13 cellular contexts compared by ENCODE assay signal in the genomic region with DNA sequence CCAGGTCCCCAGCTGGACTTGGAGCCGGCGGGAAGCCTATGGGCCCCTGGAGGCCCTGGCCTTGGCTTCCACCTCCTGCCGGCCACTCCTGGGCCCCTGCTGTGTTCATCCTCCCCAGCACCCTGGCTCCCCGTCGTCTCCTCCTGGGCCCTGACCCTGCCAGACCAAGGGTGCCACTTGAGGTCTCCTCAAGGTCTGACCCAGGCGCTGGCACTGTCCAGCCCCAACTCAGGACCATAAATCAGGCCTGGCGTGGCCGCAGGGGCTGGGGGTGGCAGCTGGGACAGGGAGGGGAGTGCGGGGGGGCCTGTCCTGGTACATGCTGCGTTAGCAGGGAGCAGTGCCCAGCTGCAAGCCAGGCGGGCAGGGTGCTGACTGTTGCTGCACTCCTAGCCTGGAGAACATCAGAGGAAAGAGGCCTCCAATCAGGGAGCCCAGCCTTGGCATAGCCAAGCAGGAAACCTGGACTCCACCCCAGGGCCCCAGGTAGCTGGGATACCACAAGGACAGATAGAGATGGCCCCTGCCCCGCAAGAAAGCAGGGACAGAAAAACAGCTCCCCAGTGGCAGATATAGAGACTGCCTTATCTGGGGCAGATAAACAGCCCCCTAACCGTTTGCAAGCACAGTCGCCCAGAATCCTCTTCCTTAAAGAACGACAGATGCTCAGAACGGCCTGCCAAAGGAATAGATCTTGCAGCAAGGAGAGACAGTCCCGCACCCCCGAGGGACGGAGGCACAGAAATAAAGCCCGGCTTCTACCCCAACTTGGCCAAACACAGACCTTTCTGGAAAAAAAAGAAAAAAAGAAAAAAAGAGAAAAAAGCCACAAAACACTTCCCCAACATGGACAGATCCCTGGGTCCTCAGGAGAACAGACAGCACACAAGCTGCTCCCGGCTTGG. TPM values are rescaled to one million over a fixed set of nuclear protein-coding genes. Genes with fewer than 3 reads are reported as not detected.
DNase-seq lines count a peak whose midpoint lies in the region; ATAC-seq, FAIRE-seq and TF ChIP-seq lines count a peak whose summit lies in the region.
"Had no signal": no experiment of that assay in that cellular context is flagged by ENCODE, and none has a peak within 500 bp of the region (broad histone marks: within the 10 kb centered on the region; RNA-seq: fewer than 3 reads in every experiment).

No MANE protein-coding gene starts in this region.

- ATAC-seq in HepG2, result peak; percentile 26
- no peak for ATAC-seq in right lobe of liver
- no peak for ATAC-seq in gastroesophageal sphincter
- ATAC-seq in pancreas, result peak; percentile 14 to 42 (median 28)
- ATAC-seq: activated CD8-positive, alpha-beta memory T cell treated with anti-CD3 and anti-CD28 coated beads, Interleukin-2, amount 10 ng/mL, durations not matched to agents 7 days and 5 days had no signal

- H3K4me1 ChIP-seq in HepG2 (ENCODE audit: insufficient read depth, low read length), result peaks cover 64% of the 10 kb centered on the region
- no peaks in the 10 kb centered on the region for H3K4me1 ChIP-seq in right lobe of liver
- H3K4me1 ChIP-seq in gastroesophageal sphincter, result peaks cover 0 to 44% (median 0%) of the 10 kb centered on the region in 3 donors
- peaks cover 0 to 7% (median 3%) of the 10 kb centered on the region in 3 donors for H3K4me1 ChIP-seq in pancreas
- no peaks in the 10 kb centered on the region for H3K4me1 ChIP-seq in vagina
- peaks cover 19% of the 10 kb centered on the region for H3K4me1 ChIP-seq in OCI-LY7 (ENCODE audit: insufficient read depth, low read length, poor library complexity, severe bottlenecking)

- CTCF ChIA-PET in HepG2 (lab: Yijun Ruan, JAX; ENCODE audit: low intra/inter-chr PET ratio, low total read pairs) (no interaction called here), OCI-LY7 (lab: Charles Lee; ENCODE audit: unreplicated experiment) (interaction anchor here (0.9 to 1.1 kb wide), 2 partner anchors 37 to 984 kb away, joined by 3 to 4 read pairs; no protein-coding TSS in a partner anchor)

- DNase-seq in HepG2 (ENCODE audit: low spot score) (no peak), right lobe of liver (no peak), pancreas (peak in 2 of 6 donors; percentile 55 to 78), vagina (ENCODE audit: extremely low spot score in 2 of 2) (no peak), AG08396 (ENCODE audit: low spot score) (no peak), OCI-LY7 (ENCODE audit: low spot score) (no peak), NCI-H82 treated with DMSO at 0.1 percent for 48 hours (lab: John Stamatoyannopoulos, UW; ENCODE audit: unreplicated experiment) (no peak)
- DNase-seq: activated CD8-positive, alpha-beta memory T cell treated with anti-CD3 and anti-CD28 coated beads, Interleukin-2, amount 10 ng/mL, durations not matched to agents 7 days and 5 days; Calu3; NCI-H748 treated with DMSO at 0.1 percent for 48 hours had no signal

- H3K4me2 ChIP-seq in HepG2 (ENCODE audit: low read depth, low read length), result peak overlapping the region; percentile 42
- no peak overlapping the region for H3K4me2 ChIP-seq in OCI-LY7 (ENCODE audit: low read length)

- H3K27me3 ChIP-seq in HepG2 (ENCODE audit: control insufficient read depth in 1 of 2, insufficient read depth in 2 of 2, low read length in 2 of 2) (no peaks in the 10 kb centered on the region), right lobe of liver (no peaks in the 10 kb centered on the region), gastroesophageal sphincter (no peaks in the 10 kb centered on the region), pancreas (no peaks in the 10 kb centered on the region), vagina (no peaks in the 10 kb centered on the region)

- TF ChIP-seq EP300 in HepG2 (IDR thresholded peaks at IDR 0.05; ENCODE audit: low read depth in 2 of 2, low read length in 2 of 2) (no peak), HepG2 (CRISPR knock-in tag; IDR thresholded peaks at IDR 0.05; ENCODE audit: borderline replicate concordance) (no peak), gastroesophageal sphincter (IDR thresholded peaks at IDR 0.05) (no peak)

- in situ Hi-C loops in HepG2 (cut with HindIII; ENCODE audit: extremely low pct_ligation_motif_present, low pct_unique_long_range_greater_than_20kb), result no loop called here

- intact Hi-C loops in HepG2 (cut with micrococcal nuclease; ENCODE audit: unreplicated experiment) (no loop called here), right lobe of liver (cut with DNase I) (no loop called here), pancreas (cut with DNase I) (no loop called here), vagina (cut with DNase I) (no loop called here), OCI-LY7 (cut with micrococcal nuclease; ENCODE audit: unreplicated experiment) (no loop called here)

- H4K20me1 ChIP-seq in HepG2 (ENCODE audit: insufficient read depth, low read length), result no peaks in the 10 kb centered on the region
- no peaks in the 10 kb centered on the region for H4K20me1 ChIP-seq in OCI-LY7 (ENCODE audit: insufficient read depth, low read length)

- WGBS in HepG2 (ENCODE audit: low lambda C conversion rate), result 73% methylated on average over 11 of the region's 21 CpGs
- 66% methylated on average over 7 of the region's 21 CpGs for WGBS in right lobe of liver (ENCODE audit: insufficient coverage, low coverage, low lambda C conversion rate, missing lambda C conversion rate)
- WGBS in gastroesophageal sphincter (ENCODE audit: low coverage in 1 of 2), 2 donors, result 59% methylated on average over 5 of the region's 21 CpGs; no CpG with 5 or more reads in 1 of the 2 donors
- 65 to 67% methylated on average over 21 of the region's 21 CpGs for WGBS in pancreas, 2 donors

- no peak overlapping the region for H2AFZ ChIP-seq in HepG2 (ENCODE audit: low read length)
- H2AFZ ChIP-seq in OCI-LY7 (ENCODE audit: low read length), result no peak overlapping the region

- no peak for TF ChIP-seq RAD21 in HepG2 (CRISPR knock-in tag; IDR thresholded peaks at IDR 0.05)

- H3K79me2 ChIP-seq in HepG2 (ENCODE audit: insufficient read depth, low read length) (no peaks in the 10 kb centered on the region), OCI-LY7 (ENCODE audit: insufficient read depth, low read depth, low read length) (no peaks in the 10 kb centered on the region)

- peak overlapping the region; percentile 81 for H3K27ac ChIP-seq in HepG2 (ENCODE audit: extremely low read length, insufficient read depth, low read length)
- no peak overlapping the region for H3K27ac ChIP-seq in right lobe of liver
- H3K27ac ChIP-seq in gastroesophageal sphincter, result peak overlapping the region in 3 of 4 donors; percentile 66 to 98 (median 70)
- peak overlapping the region in 3 of 4 donors; percentile 2 to 28 (median 16) for H3K27ac ChIP-seq in pancreas
- peak overlapping the region; percentile 49 for H3K27ac ChIP-seq in vagina
- H3K27ac ChIP-seq in OCI-LY7 (ENCODE audit: low read depth, low read length, poor library complexity, severe bottlenecking), result no peak overlapping the region

- BruUV-seq in HepG2 (replicated peaks; lab: Mats Ljungman, UMichigan) (no TSS peak), OCI-LY7 (replicated peaks; lab: Mats Ljungman, UMichigan) (no TSS peak)

- H3K36me3 ChIP-seq in HepG2 (replicated peaks in 1 of 2; ENCODE audit: control insufficient read depth in 1 of 2, insufficient read depth in 2 of 2, low read length in 2 of 2), result 0 out of 5 replicates have a peak, but pooled peaks cover 0 to 9% of the 10 kb centered on the region in 2 experiments
- H3K36me3 ChIP-seq in right lobe of liver, result no peaks in the 10 kb centered on the region
- peaks cover 0 to 17% of the 10 kb centered on the region in 2 donors for H3K36me3 ChIP-seq in gastroesophageal sphincter
- H3K36me3 ChIP-seq in pancreas, result peaks cover 0 to 9% (median 0%) of the 10 kb centered on the region in 3 donors
- peaks cover 0 to 6% of the 10 kb centered on the region in 2 donors for H3K36me3 ChIP-seq in vagina
- H3K36me3 ChIP-seq in OCI-LY7 (ENCODE audit: insufficient read depth, low read length), result peaks cover 7% of the 10 kb centered on the region; the same call in 1 of the 2 replicates

- no peak for TF ChIP-seq POLR2A in HepG2 (IDR thresholded peaks at IDR 0.05; ENCODE audit: insufficient read depth in 1 of 2, low read depth in 2 of 2, low read length in 2 of 2)
- no peak for TF ChIP-seq POLR2A in right lobe of liver (IDR thresholded peaks at IDR 0.05)
- no peak for TF ChIP-seq POLR2A in gastroesophageal sphincter (IDR thresholded peaks at IDR 0.05)
- no peak for TF ChIP-seq POLR2A in vagina (IDR thresholded peaks at IDR 0.05)

- POLR2A ChIA-PET in HepG2 (lab: Yijun Ruan, JAX), result interaction anchor here (1.0 to 5.3 kb wide), 2 partner anchors 12 to 38 kb away, joined by 3 to 58 read pairs; partner anchors contain the start of gene NR4A1
- POLR2A ChIA-PET in OCI-LY7 (lab: Charles Lee), result interaction anchor here (0.6 kb wide), 1 partner anchor 1873 kb away, joined by 8 read pairs; no protein-coding TSS in a partner anchor

- H3K9me2 ChIP-seq in OCI-LY7 (ENCODE audit: insufficient read depth, low read length), result no peaks in the 10 kb centered on the region

- H3K9me3 ChIP-seq in HepG2 (ENCODE audit: low read length) (no peaks in the 10 kb centered on the region), right lobe of liver (no peaks in the 10 kb centered on the region), gastroesophageal sphincter (no peaks in the 10 kb centered on the region), pancreas (no peaks in the 10 kb centered on the region), vagina (no peaks in the 10 kb centered on the region), OCI-LY7 (ENCODE audit: low read length) (no peaks in the 10 kb centered on the region)

- TF ChIP-seq CTCF in HepG2 (CRISPR knock-in tag; IDR thresholded peaks at IDR 0.05), result peak; percentile 15; the same call in 1 of the 2 replicates
- no peak for TF ChIP-seq CTCF in right lobe of liver (IDR thresholded peaks at IDR 0.05)
- no peak for TF ChIP-seq CTCF in gastroesophageal sphincter (IDR thresholded peaks at IDR 0.05)
- no peak for TF ChIP-seq CTCF in pancreas (IDR thresholded peaks at IDR 0.05)
- TF ChIP-seq CTCF in vagina (IDR thresholded peaks at IDR 0.05), result no peak
- no peak for TF ChIP-seq CTCF in OCI-LY7 (conservative IDR thresholded peaks at IDR 0.05; ENCODE audit: low read length)

- H3K4me3 ChIP-seq in HepG2 (replicated peaks in 1 of 3; ENCODE audit: insufficient read depth in 1 of 3, low read depth in 2 of 3, low read length in 3 of 3), result peak overlapping the region in 1 of 3 experiments; percentile 38; a peak in 1 of 6 replicates
- H3K4me3 ChIP-seq in right lobe of liver, result no peak overlapping the region
- no peak overlapping the region for H3K4me3 ChIP-seq in gastroesophageal sphincter
- no peak overlapping the region for H3K4me3 ChIP-seq in pancreas
- H3K4me3 ChIP-seq in vagina, result no peak overlapping the region
- H3K4me3 ChIP-seq in OCI-LY7 (ENCODE audit: low read depth, low read length, poor library complexity, severe bottlenecking), result no peak overlapping the region

- peak overlapping the region; percentile 67 for H3K9ac ChIP-seq in HepG2 (ENCODE audit: insufficient read depth, low read depth, low read length)

- FAIRE-seq in HepG2 (lab: Jason Lieb, UNC) (no peak), pancreas (lab: Jason Lieb, UNC) (no peak)
- FAIRE-seq: colon had no signal

RNA-seq across cellular contexts. Expression of gene ATG101, which starts 6.4 kb away (rescaled TPM):
- total RNA-seq in HepG2 (2016; rRNA removed; fragmentation: Illumina TruSeq; extraction: Trizol) (66.7 and 67.7 TPM in 2 replicates), right lobe of liver (10 to 100 TPM; 17.4 to 29.7 (median 21.0) TPM), gastroesophageal sphincter (10 to 100 TPM; 36.7 to 60.2 (median 52.6) TPM), pancreas (10 to 100 TPM; 13.6 to 20.4 (median 18.7) TPM), vagina (27.7 TPM), OCI-LY7 (2022) (30.7 and 38.0 TPM in 2 replicates)
- 24.9 and 31.4 TPM in 2 replicates for total RNA-seq in HepG2 (2016; cell fraction: cytosol; rRNA removed; fragmentation: Illumina TruSeq; extraction: Trizol; ENCODE audit: low read depth)
- 67.1 and 68.7 TPM in 2 replicates for total RNA-seq in HepG2 (2016; cell fraction: insoluble cytoplasmic fraction; rRNA removed; fragmentation: Illumina TruSeq; extraction: Trizol)
- total RNA-seq in HepG2 (2016; cell fraction: membrane; rRNA removed; fragmentation: Illumina TruSeq; extraction: Trizol), result 38.8 and 52.9 TPM in 2 replicates
- 31.7 and 32.7 TPM in 2 replicates for total RNA-seq in HepG2 (2016; cell fraction: nucleus; rRNA removed; fragmentation: Illumina TruSeq; extraction: Trizol)
- polyA plus RNA-seq in HepG2 (2011; rRNA removed) (58.2 and 60.2 TPM in 2 replicates), pancreas (10 to 100 TPM; 23.0 to 31.7 TPM)
- polyA plus RNA-seq in HepG2 (2011; cell fraction: cytosol; rRNA removed), result 84.5 and 95.4 TPM in 2 replicates
- 55.3 and 57.9 TPM in 2 replicates for polyA plus RNA-seq in HepG2 (2011; cell fraction: nucleus; rRNA removed)
- polyA plus RNA-seq in HepG2 (2012), result 27.2 and 33.1 TPM in 2 replicates
- 16.9 and 28.4 TPM in 2 replicates for polyA plus RNA-seq in HepG2 (2016; cell fraction: cytosol; fragmentation: Illumina TruSeq; extraction: Trizol; ENCODE audit: low read depth)
- polyA plus RNA-seq in HepG2 (2016; cell fraction: insoluble cytoplasmic fraction; fragmentation: Illumina TruSeq; extraction: Trizol; ENCODE audit: low read depth), result 57.3 and 61.7 TPM in 2 replicates
- polyA plus RNA-seq in HepG2 (2016; cell fraction: membrane; fragmentation: Illumina TruSeq; extraction: Trizol; ENCODE audit: low read depth), result 24.0 and 35.4 TPM in 2 replicates
- polyA plus RNA-seq in HepG2 (2016; cell fraction: nucleus; fragmentation: Illumina TruSeq; extraction: Trizol; ENCODE audit: insufficient read depth, low read depth), result 51.5 and 54.0 TPM in 2 replicates
- 106 and 147 TPM in 2 replicates for polyA minus RNA-seq in HepG2 (2011; rRNA and poly(A)+ RNA removed; ENCODE audit: low replicate concordance)
- polyA minus RNA-seq in HepG2 (2011; cell fraction: cytosol; rRNA and poly(A)+ RNA removed), result 15.6 and 16.2 TPM in 2 replicates
- 12.8 and 16.7 TPM in 2 replicates for polyA minus RNA-seq in HepG2 (2011; cell fraction: nucleus; rRNA and poly(A)+ RNA removed)
- total RNA-seq in OCI-LY7 (2014; rRNA removed; shearing (Covaris generic)), result 53.9 and 65.5 TPM in 2 replicates

RNA-seq across cellular contexts. Expression of gene NR4A1, which starts 12.1 kb away (rescaled TPM):
- total RNA-seq in HepG2 (2016; rRNA removed; fragmentation: Illumina TruSeq; extraction: Trizol) (4.6 and 5.7 TPM in 2 replicates), right lobe of liver (1 to 10 TPM; 5.0 to 8.8 (median 7.7) TPM), gastroesophageal sphincter (10 to 100 TPM; 29.9 to 67.2 (median 35.2) TPM), pancreas (10 to 100 TPM; 11.7 to 55.2 (median 22.0) TPM), vagina (465 TPM), OCI-LY7 (2022) (28.1 and 29.0 TPM in 2 replicates)
- total RNA-seq in HepG2 (2016; cell fraction: cytosol; rRNA removed; fragmentation: Illumina TruSeq; extraction: Trizol; ENCODE audit: low read depth), result 8.4 and 9.3 TPM in 2 replicates
- 3.8 and 7.6 TPM in 2 replicates for total RNA-seq in HepG2 (2016; cell fraction: insoluble cytoplasmic fraction; rRNA removed; fragmentation: Illumina TruSeq; extraction: Trizol)
- 5.8 and 6.3 TPM in 2 replicates for total RNA-seq in HepG2 (2016; cell fraction: membrane; rRNA removed; fragmentation: Illumina TruSeq; extraction: Trizol)
- 8.9 and 10.0 TPM in 2 replicates for total RNA-seq in HepG2 (2016; cell fraction: nucleus; rRNA removed; fragmentation: Illumina TruSeq; extraction: Trizol)
- polyA plus RNA-seq in HepG2 (2011; rRNA removed) (15.2 and 16.5 TPM in 2 replicates), pancreas (10 to 100 TPM; 76.4 to 85.4 TPM)
- 7.6 and 13.1 TPM in 2 replicates for polyA plus RNA-seq in HepG2 (2011; cell fraction: cytosol; rRNA removed)
- 26.2 and 46.7 TPM in 2 replicates for polyA plus RNA-seq in HepG2 (2011; cell fraction: nucleus; rRNA removed)
- polyA plus RNA-seq in HepG2 (2012), result 6.4 and 16.5 TPM in 2 replicates
- polyA plus RNA-seq in HepG2 (2016; cell fraction: cytosol; fragmentation: Illumina TruSeq; extraction: Trizol; ENCODE audit: low read depth), result 1.6 and 1.7 TPM in 2 replicates
- polyA plus RNA-seq in HepG2 (2016; cell fraction: insoluble cytoplasmic fraction; fragmentation: Illumina TruSeq; extraction: Trizol; ENCODE audit: low read depth), result 5.3 and 8.6 TPM in 2 replicates
- 3.4 and 3.9 TPM in 2 replicates for polyA plus RNA-seq in HepG2 (2016; cell fraction: membrane; fragmentation: Illumina TruSeq; extraction: Trizol; ENCODE audit: low read depth)
- 22.7 TPM in 2 replicates for polyA plus RNA-seq in HepG2 (2016; cell fraction: nucleus; fragmentation: Illumina TruSeq; extraction: Trizol; ENCODE audit: insufficient read depth, low read depth)
- 28.6 and 56.6 TPM in 2 replicates for polyA minus RNA-seq in HepG2 (2011; rRNA and poly(A)+ RNA removed; ENCODE audit: low replicate concordance)
- polyA minus RNA-seq in HepG2 (2011; cell fraction: cytosol; rRNA and poly(A)+ RNA removed), result 10.8 and 14.1 TPM in 2 replicates
- 11.8 and 13.0 TPM in 2 replicates for polyA minus RNA-seq in HepG2 (2011; cell fraction: nucleus; rRNA and poly(A)+ RNA removed)
- total RNA-seq in OCI-LY7 (2014; rRNA removed; shearing (Covaris generic)), result 25.3 and 29.3 TPM in 2 replicates

RNA-seq across cellular contexts. Expression of gene SMIM41, which starts 16.2 kb away (rescaled TPM):
- total RNA-seq in HepG2 (2016; rRNA removed; fragmentation: Illumina TruSeq; extraction: Trizol) (not detected in 2 replicates), right lobe of liver (not detected), gastroesophageal sphincter (10 to 100 TPM in 1 of 4 donors, 1 to 10 TPM in 3; 4.0 to 12.8 (median 4.6) TPM), pancreas (under 1 TPM in 2 of 6 donors, not detected in 4; 0.09 to 0.20 TPM), vagina (1.5 TPM), OCI-LY7 (2022) (not detected in 2 replicates)
- not detected in 2 replicates for total RNA-seq in HepG2 (2016; cell fraction: cytosol; rRNA removed; fragmentation: Illumina TruSeq; extraction: Trizol; ENCODE audit: low read depth)
- not detected in 2 replicates for total RNA-seq in HepG2 (2016; cell fraction: insoluble cytoplasmic fraction; rRNA removed; fragmentation: Illumina TruSeq; extraction: Trizol)
- total RNA-seq in HepG2 (2016; cell fraction: membrane; rRNA removed; fragmentation: Illumina TruSeq; extraction: Trizol), result not detected in 2 replicates
- not detected in 2 replicates for total RNA-seq in HepG2 (2016; cell fraction: nucleus; rRNA removed; fragmentation: Illumina TruSeq; extraction: Trizol)
- polyA plus RNA-seq in HepG2 (2011; rRNA removed) (0.07 TPM in 1 of 2 replicates, not detected in the other), pancreas (under 1 TPM in 1 of 2 donors, not detected in 1; 0.19 TPM)
- not detected in 2 replicates for polyA plus RNA-seq in HepG2 (2011; cell fraction: cytosol; rRNA removed)
- not detected in 2 replicates for polyA plus RNA-seq in HepG2 (2011; cell fraction: nucleus; rRNA removed)
- not detected in 2 replicates for polyA plus RNA-seq in HepG2 (2012)
- polyA plus RNA-seq in HepG2 (2016; cell fraction: cytosol; fragmentation: Illumina TruSeq; extraction: Trizol; ENCODE audit: low read depth), result not detected in 2 replicates
- polyA plus RNA-seq in HepG2 (2016; cell fraction: insoluble cytoplasmic fraction; fragmentation: Illumina TruSeq; extraction: Trizol; ENCODE audit: low read depth), result not detected in 2 replicates
- not detected in 2 replicates for polyA plus RNA-seq in HepG2 (2016; cell fraction: membrane; fragmentation: Illumina TruSeq; extraction: Trizol; ENCODE audit: low read depth)
- polyA plus RNA-seq in HepG2 (2016; cell fraction: nucleus; fragmentation: Illumina TruSeq; extraction: Trizol; ENCODE audit: insufficient read depth, low read depth), result not detected in 2 replicates
- not detected in 2 replicates for polyA minus RNA-seq in HepG2 (2011; rRNA and poly(A)+ RNA removed; ENCODE audit: low replicate concordance)
- not detected in 2 replicates for polyA minus RNA-seq in HepG2 (2011; cell fraction: cytosol; rRNA and poly(A)+ RNA removed)
- 0.39 TPM in 1 of 2 replicates, not detected in the other for polyA minus RNA-seq in HepG2 (2011; cell fraction: nucleus; rRNA and poly(A)+ RNA removed)
- total RNA-seq in OCI-LY7 (2014; rRNA removed; shearing (Covaris generic)), result not detected in 2 replicates
- total RNA-seq: activated CD8-positive, alpha-beta memory T cell treated with anti-CD3 and anti-CD28 coated beads, Interleukin-2, amount 10 ng/mL, durations not matched to agents 7 days and 5 days; Calu3 had no signal
- polyA plus RNA-seq: IgD-negative memory B cell had no signal

RNA-seq across cellular contexts. Expression of gene TAMALIN, which starts 56.6 kb away (rescaled TPM):
- 7.2 and 10.9 TPM in 2 replicates for total RNA-seq in HepG2 (2016; rRNA removed; fragmentation: Illumina TruSeq; extraction: Trizol)
- 3.8 and 3.9 TPM in 2 replicates for total RNA-seq in HepG2 (2016; cell fraction: cytosol; rRNA removed; fragmentation: Illumina TruSeq; extraction: Trizol; ENCODE audit: low read depth)
- 5.9 and 12.2 TPM in 2 replicates for total RNA-seq in HepG2 (2016; cell fraction: insoluble cytoplasmic fraction; rRNA removed; fragmentation: Illumina TruSeq; extraction: Trizol)
- total RNA-seq in HepG2 (2016; cell fraction: membrane; rRNA removed; fragmentation: Illumina TruSeq; extraction: Trizol), result 6.3 and 7.1 TPM in 2 replicates
- total RNA-seq in HepG2 (2016; cell fraction: nucleus; rRNA removed; fragmentation: Illumina TruSeq; extraction: Trizol), result 8.6 and 10.4 TPM in 2 replicates
- polyA plus RNA-seq in HepG2 (2011; rRNA removed), result 2.9 and 4.5 TPM in 2 replicates
- polyA plus RNA-seq in HepG2 (2011; cell fraction: cytosol; rRNA removed), result 3.7 and 3.8 TPM in 2 replicates
- polyA plus RNA-seq in HepG2 (2011; cell fraction: nucleus; rRNA removed), result 7.5 and 12.9 TPM in 2 replicates
- 3.6 and 4.0 TPM in 2 replicates for polyA plus RNA-seq in HepG2 (2012)
- polyA plus RNA-seq in HepG2 (2016; cell fraction: cytosol; fragmentation: Illumina TruSeq; extraction: Trizol; ENCODE audit: low read depth), result 0.84 and 1.5 TPM in 2 replicates
- polyA plus RNA-seq in HepG2 (2016; cell fraction: insoluble cytoplasmic fraction; fragmentation: Illumina TruSeq; extraction: Trizol; ENCODE audit: low read depth), result 5.5 TPM in 2 replicates
- polyA plus RNA-seq in HepG2 (2016; cell fraction: membrane; fragmentation: Illumina TruSeq; extraction: Trizol; ENCODE audit: low read depth), result 2.0 and 2.7 TPM in 2 replicates
- polyA plus RNA-seq in HepG2 (2016; cell fraction: nucleus; fragmentation: Illumina TruSeq; extraction: Trizol; ENCODE audit: insufficient read depth, low read depth), result 17.1 and 20.1 TPM in 2 replicates
- 0.21 and 6.7 TPM in 2 replicates for polyA minus RNA-seq in HepG2 (2011; rRNA and poly(A)+ RNA removed; ENCODE audit: low replicate concordance)
- polyA minus RNA-seq in HepG2 (2011; cell fraction: cytosol; rRNA and poly(A)+ RNA removed), result 1.3 and 2.7 TPM in 2 replicates
- 4.9 and 8.2 TPM in 2 replicates for polyA minus RNA-seq in HepG2 (2011; cell fraction: nucleus; rRNA and poly(A)+ RNA removed)
- total RNA-seq in right lobe of liver, result 1 to 10 TPM; 2.9 to 6.5 (median 3.9) TPM
- 10 to 100 TPM; 11.8 to 18.0 (median 16.1) TPM for total RNA-seq in gastroesophageal sphincter
- total RNA-seq in pancreas, result 10 to 100 TPM in 3 of 6 donors, 1 to 10 TPM in 3; 7.1 to 18.0 (median 11.0) TPM
- 10 to 100 TPM; 25.4 to 51.6 TPM for polyA plus RNA-seq in pancreas
- 47.1 TPM for total RNA-seq in vagina
- total RNA-seq in OCI-LY7 (2014; rRNA removed; shearing (Covaris generic)), result 0.41 and 0.66 TPM in 2 replicates
- 0.89 and 1.3 TPM in 2 replicates for total RNA-seq in OCI-LY7 (2022)
- total RNA-seq: Calu3 had no signal

Comparison
In these comparisons a context has a peak if more than half of its experiments do, and no peak if none do; other contexts are left out.
1. ATAC-seq: peak in HepG2 (single experiment) and pancreas (4 of 4); none in right lobe of liver (0 of 4) and gastroesophageal sphincter (single experiment).
2. H3K27ac ChIP-seq: peak in HepG2 (single experiment), gastroesophageal sphincter (3 of 4), pancreas (3 of 4) and vagina (single experiment); none in right lobe of liver (0 of 3) and OCI-LY7 (single experiment).